In genomic region chr9:134455951-134456739, GRCh38 we compare ENCODE assay signal across 8 cellular contexts.
A peak's percentile ranks its signal among the peaks of the same experiment; 100 is the strongest.
DNase-seq lines count a peak whose midpoint lies in the region; ATAC-seq and TF ChIP-seq lines count a peak whose summit lies in the region.

No MANE protein-coding gene starts in this region.

- no peak for TF ChIP-seq POLR2A in erythroblast (IDR thresholded peaks at IDR 0.05; ENCODE audit: low read length)

- TF ChIP-seq CTCF in nephron progenitor cell (IDR thresholded peaks at IDR 0.05), result no peak
- TF ChIP-seq CTCF in OCI-LY7 (conservative IDR thresholded peaks at IDR 0.05; ENCODE audit: low read length), result no peak

- no peaks in the 10 kb centered on the region for H4K20me1 ChIP-seq in OCI-LY7 (ENCODE audit: insufficient read depth, low read length)

- peak overlapping the region; percentile 80 to 96 (median 85) for H3K4me3 Mint-ChIP-seq in CD4-positive, CD25-positive, alpha-beta regulatory T cell
- H3K4me3 Mint-ChIP-seq in nephron progenitor cell, result no peak overlapping the region
- peak overlapping the region; percentile 74 for H3K4me3 Mint-ChIP-seq in stimulated activated naive CD8-positive, alpha-beta T cell treated with anti-CD3 and anti-CD28 coated beads, Interleukin-15, Interleukin-2, amounts not matched to agents 100 ng/mL and 50 ng/mL, for 24 hours

- peak; percentile 84 to 91 for ATAC-seq in CD4-positive, CD25-positive, alpha-beta regulatory T cell (ENCODE audit: low read depth in 2 of 2)
- ATAC-seq in HG03520 (IDR thresholded peaks at IDR 0.05; ENCODE audit: unreplicated experiment), result no peak

- peak overlapping the region; percentile 95 to 96 (median 96) for H3K27ac Mint-ChIP-seq in CD4-positive, CD25-positive, alpha-beta regulatory T cell
- peak overlapping the region; percentile 86 for H3K27ac Mint-ChIP-seq in nephron progenitor cell
- H3K27ac Mint-ChIP-seq in stimulated activated naive CD8-positive, alpha-beta T cell treated with anti-CD3 and anti-CD28 coated beads, Interleukin-15, Interleukin-2, amounts not matched to agents 100 ng/mL and 50 ng/mL, for 24 hours, result peak overlapping the region; percentile 96

- POLR2A ChIA-PET in OCI-LY7 (lab: Charles Lee), result no interaction called here

- DNase-seq in CD4-positive, CD25-positive, alpha-beta regulatory T cell, result peak; percentile 61 to 84 (median 82)
- DNase-seq in NCI-H2227 treated with DMSO at 0.1 percent for 48 hours (lab: John Stamatoyannopoulos, UW), result peak; percentile 5
- DNase-seq in activated T-cell treated with anti-CD3 and anti-CD28 coated beads, Interleukin-2, amount 50 U/mL, for 1 hour, result peak; percentile 71
- peak; percentile 35 to 37 for DNase-seq in erythroblast (lab: John Stamatoyannopoulos, UW)
- no peak for DNase-seq in nephron progenitor cell
- DNase-seq in OCI-LY7 (ENCODE audit: low spot score), result no peak

- H3K36me3 Mint-ChIP-seq in CD4-positive, CD25-positive, alpha-beta regulatory T cell, result no peaks in the 10 kb centered on the region
- H3K36me3 Mint-ChIP-seq in nephron progenitor cell (ENCODE audit: low read depth), result no peaks in the 10 kb centered on the region
- H3K36me3 Mint-ChIP-seq in stimulated activated naive CD8-positive, alpha-beta T cell treated with anti-CD3 and anti-CD28 coated beads, Interleukin-15, Interleukin-2, amounts not matched to agents 100 ng/mL and 50 ng/mL, for 24 hours (ENCODE audit: low read depth), result no peaks in the 10 kb centered on the region

- no peak overlapping the region for H2AFZ ChIP-seq in OCI-LY7 (ENCODE audit: low read length)

- peak overlapping the region; percentile 73 for H3K4me3 ChIP-seq in CD4-positive, CD25-positive, alpha-beta regulatory T cell (ENCODE audit: low read depth, low read length)
- no peak overlapping the region for H3K4me3 ChIP-seq in OCI-LY7 (ENCODE audit: low read depth, low read length, poor library complexity, severe bottlenecking)

- CTCF ChIA-PET in OCI-LY7 (lab: Charles Lee; ENCODE audit: unreplicated experiment), result no interaction called here

- H3K27ac ChIP-seq in CD4-positive, CD25-positive, alpha-beta regulatory T cell (ENCODE audit: insufficient read depth, low read length, poor library complexity, severe bottlenecking), result peak overlapping the region; percentile 88
- H3K27ac ChIP-seq in OCI-LY7 (ENCODE audit: low read depth, low read length, poor library complexity, severe bottlenecking), result no peak overlapping the region

- peaks cover 4% of the 10 kb centered on the region for H3K27me3 Mint-ChIP-seq in CD4-positive, CD25-positive, alpha-beta regulatory T cell
- peaks cover 10% of the 10 kb centered on the region for H3K27me3 Mint-ChIP-seq in nephron progenitor cell (ENCODE audit: low read depth, poor library complexity)
- no peaks in the 10 kb centered on the region for H3K27me3 Mint-ChIP-seq in stimulated activated naive CD8-positive, alpha-beta T cell treated with anti-CD3 and anti-CD28 coated beads, Interleukin-15, Interleukin-2, amounts not matched to agents 100 ng/mL and 50 ng/mL, for 24 hours

- H3K4me2 ChIP-seq in OCI-LY7 (ENCODE audit: low read length), result no peak overlapping the region

- H3K9me3 Mint-ChIP-seq in CD4-positive, CD25-positive, alpha-beta regulatory T cell, result peaks cover 0 to 2% (median 0%) of the 10 kb centered on the region in 7 donors
- no peaks in the 10 kb centered on the region for H3K9me3 Mint-ChIP-seq in nephron progenitor cell
- no peaks in the 10 kb centered on the region for H3K9me3 Mint-ChIP-seq in stimulated activated naive CD8-positive, alpha-beta T cell treated with anti-CD3 and anti-CD28 coated beads, Interleukin-15, Interleukin-2, amounts not matched to agents 100 ng/mL and 50 ng/mL, for 24 hours

- peaks cover 18% of the 10 kb centered on the region for H3K4me1 ChIP-seq in CD4-positive, CD25-positive, alpha-beta regulatory T cell (ENCODE audit: control insufficient read depth, insufficient read depth, low read length, poor library complexity, severe bottlenecking)
- no peaks in the 10 kb centered on the region for H3K4me1 ChIP-seq in OCI-LY7 (ENCODE audit: insufficient read depth, low read length, poor library complexity, severe bottlenecking)

- no peaks in the 10 kb centered on the region for H3K79me2 ChIP-seq in OCI-LY7 (ENCODE audit: insufficient read depth, low read depth, low read length)

- intact Hi-C loops in OCI-LY7 (cut with micrococcal nuclease; ENCODE audit: unreplicated experiment), result no loop called here

- no peaks in the 10 kb centered on the region for H3K36me3 ChIP-seq in CD4-positive, CD25-positive, alpha-beta regulatory T cell (ENCODE audit: control insufficient read depth, insufficient read depth, low read length)
- no peaks in the 10 kb centered on the region for H3K36me3 ChIP-seq in OCI-LY7 (ENCODE audit: insufficient read depth, low read length)

- no peaks in the 10 kb centered on the region for H3K9me3 ChIP-seq in CD4-positive, CD25-positive, alpha-beta regulatory T cell (ENCODE audit: control insufficient read depth in 2 of 2, low read length in 2 of 2)
- H3K9me3 ChIP-seq in OCI-LY7 (ENCODE audit: low read length), result no peaks in the 10 kb centered on the region

- BruUV-seq in OCI-LY7 (replicated peaks; lab: Mats Ljungman, UMichigan), result no TSS peak

- no peaks in the 10 kb centered on the region for H3K9me2 ChIP-seq in OCI-LY7 (ENCODE audit: insufficient read depth, low read length)

- peaks cover 0 to 21% (median 6%) of the 10 kb centered on the region in 4 donors for H3K4me1 Mint-ChIP-seq in CD4-positive, CD25-positive, alpha-beta regulatory T cell
- peaks cover 29% of the 10 kb centered on the region for H3K4me1 Mint-ChIP-seq in nephron progenitor cell
- H3K4me1 Mint-ChIP-seq in stimulated activated naive CD8-positive, alpha-beta T cell treated with anti-CD3 and anti-CD28 coated beads, Interleukin-15, Interleukin-2, amounts not matched to agents 100 ng/mL and 50 ng/mL, for 24 hours (ENCODE audit: low read depth), result peaks cover 34% of the 10 kb centered on the region

- H3K27me3 ChIP-seq in CD4-positive, CD25-positive, alpha-beta regulatory T cell (ENCODE audit: control insufficient read depth, insufficient read depth, low read length), result no peaks in the 10 kb centered on the region

Comparison
In these comparisons a context has a peak if more than half of its experiments do, and no peak if none do; other contexts are left out.
1. DNase-seq: peak in CD4-positive, CD25-positive, alpha-beta regulatory T cell (3 of 3), NCI-H2227 treated with DMSO at 0.1 percent for 48 hours (single experiment), activated T-cell treated with anti-CD3 and anti-CD28 coated beads, Interleukin-2, amount 50 U/mL, for 1 hour (single experiment) and erythroblast (2 of 2); none in nephron progenitor cell (single experiment) and OCI-LY7 (single experiment).
2. Peak in every context shown above with its lines, with median percentiles within 50 percentile points of each other: H3K27ac Mint-ChIP-seq.